8 cellular contexts compared by ENCODE assay signal in the genomic region with DNA sequence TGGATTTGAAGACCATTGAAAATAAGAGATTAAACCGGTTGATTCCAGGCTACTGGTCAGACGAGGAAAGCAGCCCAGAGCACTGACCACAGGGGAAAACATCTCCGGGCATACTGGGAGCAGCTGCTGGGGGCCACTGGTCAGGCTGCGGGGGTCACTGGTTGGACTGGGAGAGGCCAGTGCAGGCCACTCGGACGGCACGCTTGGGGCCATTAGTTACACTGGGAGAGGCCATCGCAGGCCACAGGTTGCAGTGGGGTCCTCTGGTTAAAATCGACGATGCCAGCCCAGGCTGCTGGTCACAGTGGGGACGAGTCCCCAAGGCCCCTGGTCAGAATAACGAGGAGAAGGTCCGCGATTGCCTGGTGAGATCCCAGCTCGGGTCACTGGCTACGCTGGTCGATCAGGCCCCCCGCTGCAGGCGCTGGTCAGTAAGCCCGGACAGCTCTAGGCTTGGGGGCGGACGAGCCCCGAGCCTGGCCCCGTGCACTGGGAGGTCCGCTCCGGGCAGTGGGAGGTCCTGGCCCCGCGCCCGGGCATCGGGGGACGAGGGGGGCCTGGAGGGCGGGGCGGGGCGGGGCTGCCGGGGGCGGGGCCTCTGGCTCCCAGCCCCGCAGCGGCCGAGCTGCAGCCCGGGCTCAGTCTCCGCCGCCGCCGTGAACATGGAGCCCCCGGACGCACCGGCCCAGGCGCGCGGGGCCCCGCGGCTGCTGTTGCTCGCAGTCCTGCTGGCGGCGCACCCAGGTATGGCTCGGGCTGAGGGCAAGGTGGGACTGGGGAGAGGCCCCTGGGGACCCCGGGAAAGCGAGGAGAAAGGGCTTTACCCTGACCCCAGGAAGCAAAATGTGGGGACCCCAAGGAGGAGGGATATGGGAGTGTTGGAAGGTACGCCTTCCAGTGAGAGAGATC. TPM values are rescaled to one million over a fixed set of nuclear protein-coding genes. Genes with fewer than 3 reads are reported as not detected.
DNase-seq lines count a peak whose midpoint lies in the region; ATAC-seq, FAIRE-seq and TF ChIP-seq lines count a peak whose summit lies in the region.

A gene with protein sequence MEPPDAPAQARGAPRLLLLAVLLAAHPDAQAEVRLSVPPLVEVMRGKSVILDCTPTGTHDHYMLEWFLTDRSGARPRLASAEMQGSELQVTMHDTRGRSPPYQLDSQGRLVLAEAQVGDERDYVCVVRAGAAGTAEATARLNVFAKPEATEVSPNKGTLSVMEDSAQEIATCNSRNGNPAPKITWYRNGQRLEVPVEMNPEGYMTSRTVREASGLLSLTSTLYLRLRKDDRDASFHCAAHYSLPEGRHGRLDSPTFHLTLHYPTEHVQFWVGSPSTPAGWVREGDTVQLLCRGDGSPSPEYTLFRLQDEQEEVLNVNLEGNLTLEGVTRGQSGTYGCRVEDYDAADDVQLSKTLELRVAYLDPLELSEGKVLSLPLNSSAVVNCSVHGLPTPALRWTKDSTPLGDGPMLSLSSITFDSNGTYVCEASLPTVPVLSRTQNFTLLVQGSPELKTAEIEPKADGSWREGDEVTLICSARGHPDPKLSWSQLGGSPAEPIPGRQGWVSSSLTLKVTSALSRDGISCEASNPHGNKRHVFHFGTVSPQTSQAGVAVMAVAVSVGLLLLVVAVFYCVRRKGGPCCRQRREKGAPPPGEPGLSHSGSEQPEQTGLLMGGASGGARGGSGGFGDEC (plus strand): TSS at position 641 of the 909 bp plus-strand sequence. CDS start 22 bp downstream, at position 663.

- TF ChIP-seq CTCF in colonic mucosa (IDR thresholded peaks at IDR 0.05) (no peak), keratinocyte (optimal IDR thresholded peaks at IDR 0.05 in 1 of 3, IDR thresholded peaks at IDR 0.05 in 1 of 3, conservative IDR thresholded peaks at IDR 0.05 in 1 of 3; ENCODE audit: extremely low read depth in 1 of 3, insufficient read depth in 2 of 3, low read length in 3 of 3) (no peak)

- H4K20me1 ChIP-seq in keratinocyte (ENCODE audit: control insufficient read depth, extremely low read depth, insufficient read depth, low read length), result peaks cover 5% of the 10 kb centered on the region

- DNase-seq in ELR (ENCODE audit: low read depth) (peak; percentile 71), NCI-H69 (lab: John Stamatoyannopoulos, UW) (peak; percentile 74), colonic mucosa (peak; percentile 68), keratinocyte (ENCODE audit: low read depth, low spot score) (no peak), NCI-H2107 (lab: John Stamatoyannopoulos, UW) (no peak), SK-N-DZ (ENCODE audit: low spot score) (no peak)

- H3K27me3 ChIP-seq in colonic mucosa (no peaks in the 10 kb centered on the region), keratinocyte (ENCODE audit: control insufficient read depth, extremely low read depth, insufficient read depth, low read length) (no peaks in the 10 kb centered on the region), skeletal muscle satellite cell (ENCODE audit: control insufficient read depth, insufficient read depth, low read length) (no peaks in the 10 kb centered on the region)

- no peak for ATAC-seq in GM18861 (IDR thresholded peaks at IDR 0.05; ENCODE audit: unreplicated experiment)

- H3K9me3 ChIP-seq in colonic mucosa (no peaks in the 10 kb centered on the region), keratinocyte (ENCODE audit: control insufficient read depth, low read depth, low read length) (no peaks in the 10 kb centered on the region), skeletal muscle satellite cell (replicated peaks; ENCODE audit: low read length) (no peaks in the 10 kb centered on the region)

- H3K4me1 ChIP-seq in colonic mucosa, result peaks cover 10% of the 10 kb centered on the region
- peaks cover 42% of the 10 kb centered on the region for H3K4me1 ChIP-seq in keratinocyte (ENCODE audit: control insufficient read depth, extremely low read depth, insufficient read depth, low read length)
- peaks cover 18% of the 10 kb centered on the region for H3K4me1 ChIP-seq in skeletal muscle satellite cell (ENCODE audit: control insufficient read depth, insufficient read depth, low read length)

- dilution Hi-C loops in keratinocyte (cut with MboI; ENCODE audit: extremely low pct_ligation_motif_present, low sequenced_read_pairs), result no loop called here

- no peaks in the 10 kb centered on the region for H3K9me1 ChIP-seq in keratinocyte (ENCODE audit: control insufficient read depth, extremely low read depth, insufficient read depth, low read length)

- H3K36me3 ChIP-seq in colonic mucosa (no peaks in the 10 kb centered on the region), keratinocyte (ENCODE audit: control insufficient read depth in 2 of 2, extremely low read depth in 1 of 2, insufficient read depth in 2 of 2, low read length in 2 of 2) (peaks cover 9 to 17% of the 10 kb centered on the region in 2 experiments), skeletal muscle satellite cell (ENCODE audit: insufficient read depth, low read length) (no peaks in the 10 kb centered on the region)

- intact Hi-C loops in colonic mucosa (cut with DNase I), result no loop called here

- no peak within 1 kb of the TSS for H2AFZ ChIP-seq in keratinocyte (ENCODE audit: control insufficient read depth, low read length)

- no peak for FAIRE-seq in keratinocyte (lab: Jason Lieb, UNC)

- H3K4me3 ChIP-seq in colonic mucosa (peak within 1 kb of the TSS; percentile 40), keratinocyte (ENCODE audit: control insufficient read depth in 2 of 3, extremely low read depth in 1 of 3, insufficient read depth in 2 of 3, low read depth in 1 of 3, low read length in 3 of 3) (peak within 1 kb of the TSS; percentile 58 to 81 (median 80)), skeletal muscle satellite cell (ENCODE audit: low read length) (peak within 1 kb of the TSS; percentile 77)

- H3K79me2 ChIP-seq in keratinocyte (ENCODE audit: control insufficient read depth, insufficient read depth, low read length), result no peaks in the 10 kb centered on the region

- H3K27ac ChIP-seq in colonic mucosa, result no peak within 1 kb of the TSS
- peak within 1 kb of the TSS; percentile 31 for H3K27ac ChIP-seq in keratinocyte (ENCODE audit: control insufficient read depth, insufficient read depth, low read length)

- H3K9ac ChIP-seq in colonic mucosa (ENCODE audit: low read depth in 2 of 2, low read length in 2 of 2) (peak within 1 kb of the TSS; percentile 63 to 69), keratinocyte (ENCODE audit: control insufficient read depth, extremely low read depth, insufficient read depth, low read length) (peak within 1 kb of the TSS; percentile 80), skeletal muscle satellite cell (ENCODE audit: low read depth, low read length) (peak within 1 kb of the TSS; percentile 80)

- H3K4me2 ChIP-seq in keratinocyte (ENCODE audit: control insufficient read depth, extremely low read depth, insufficient read depth, low read depth, low read length) (peak within 1 kb of the TSS; percentile 97), skeletal muscle satellite cell (ENCODE audit: low read length) (peak within 1 kb of the TSS; percentile 98)

RNA-seq across cellular contexts. Expression of the gene that starts here (rescaled TPM):
- 10 to 100 TPM; 15.1 to 20.7 TPM for total RNA-seq in colonic mucosa
- polyA plus RNA-seq in keratinocyte, result 13.6 to 28.4 TPM (median 20.8 TPM) in 3 replicates
- polyA plus RNA-seq in keratinocyte (2011; ENCODE audit: low read depth), result 35.5 TPM
- 8.3 and 23.8 TPM in 2 replicates for polyA plus RNA-seq in keratinocyte (2011; cell fraction: cytosol; rRNA removed)
- polyA plus RNA-seq in keratinocyte (2011; cell fraction: nucleus; rRNA removed), result 77.2 and 107 TPM in 2 replicates
- 44.8 and 76.7 TPM in 2 replicates for polyA plus RNA-seq in keratinocyte (2012; ENCODE audit: low replicate concordance)
- 13.7 to 36.7 TPM (median 16.2 TPM) in 3 replicates for polyA minus RNA-seq in keratinocyte
- polyA minus RNA-seq in keratinocyte (2011; cell fraction: cytosol; rRNA and poly(A)+ RNA removed), result 39.3 TPM
- polyA minus RNA-seq in keratinocyte (2011; cell fraction: nucleus; rRNA and poly(A)+ RNA removed), result 68.3 and 68.9 TPM in 2 replicates
- 0.25 and 7.6 TPM in 2 replicates for total RNA-seq in skeletal muscle satellite cell (2012; rRNA removed)
- 0.13 TPM in 1 of 2 replicates, not detected in the other for polyA plus RNA-seq in SK-N-DZ (2014; cell fraction: cytosol; rRNA removed)
- 0.22 TPM in 1 of 2 replicates, not detected in the other for polyA plus RNA-seq in SK-N-DZ (2014; cell fraction: nucleus; rRNA removed)

Comparison
In these comparisons a context has a peak if more than half of its experiments do, and no peak if none do; other contexts are left out.
1. DNase-seq: peak in ELR (single experiment), NCI-H69 (single experiment) and colonic mucosa (single experiment); none in keratinocyte (single experiment), NCI-H2107 (single experiment) and SK-N-DZ (single experiment).
2. Peak in every context shown above with its lines, with median percentiles within 50 percentile points of each other: H3K4me3 ChIP-seq and H3K9ac ChIP-seq.